1 cellular context compared by ENCODE assay signal in genomic region chr22:41576877-41577276, GRCh38.
TF ChIP-seq lines count a peak whose summit lies in the region.

No MANE protein-coding gene starts in this region.

TF ChIP-seq in HepG2, 621 proteins besides CTCF, POLR2A, EP300 and RAD21 (continued from another document and continues in another):
- TF ChIP-seq PAXIP1 (CRISPR knock-in tag; conservative IDR thresholded peaks at IDR 0.05), result peak; percentile 28; the same call in 1 of the 2 replicates
- TF ChIP-seq ZNF562 (CRISPR knock-in tag; IDR thresholded peaks at IDR 0.05; ENCODE audit: borderline replicate concordance), result no peak
- peak; percentile 34 for TF ChIP-seq TEAD3 (CRISPR knock-in tag; optimal IDR thresholded peaks at IDR 0.05; ENCODE audit: borderline replicate concordance)
- TF ChIP-seq ZNF691 (CRISPR knock-in tag; IDR thresholded peaks at IDR 0.05; ENCODE audit: borderline replicate concordance, low read depth), result peak; percentile 36; the same call in 1 of the 2 replicates
- no peak for TF ChIP-seq ZNF44 (CRISPR knock-in tag; IDR thresholded peaks at IDR 0.05)
- no peak for TF ChIP-seq NFKBIZ (CRISPR knock-in tag; IDR thresholded peaks at IDR 0.05)
- TF ChIP-seq AHDC1 (CRISPR knock-in tag; IDR thresholded peaks at IDR 0.05; ENCODE audit: borderline replicate concordance), result no peak
- peak; percentile 74 for TF ChIP-seq REPIN1 (CRISPR knock-in tag; IDR thresholded peaks at IDR 0.05; ENCODE audit: borderline replicate concordance, low read depth)
- no peak for TF ChIP-seq ZNF367 (CRISPR knock-in tag; IDR thresholded peaks at IDR 0.05; ENCODE audit: borderline replicate concordance)
- TF ChIP-seq SKIL (CRISPR knock-in tag; IDR thresholded peaks at IDR 0.05; ENCODE audit: borderline replicate concordance), result no peak
- TF ChIP-seq ZNF704 (CRISPR knock-in tag; IDR thresholded peaks at IDR 0.05; ENCODE audit: borderline replicate concordance), result no peak
- TF ChIP-seq PPARG (CRISPR knock-in tag; conservative IDR thresholded peaks at IDR 0.05), result 0 out of 2 replicates have a peak, but pooled peaks have one; percentile 44
- TF ChIP-seq IRF2 (CRISPR knock-in tag; IDR thresholded peaks at IDR 0.05), result peak; percentile 72; the same call in 1 of the 2 replicates
- TF ChIP-seq ZFP36L2 (CRISPR knock-in tag; IDR thresholded peaks at IDR 0.05), result no peak
- no peak for TF ChIP-seq ZBTB43 (CRISPR knock-in tag; conservative IDR thresholded peaks at IDR 0.05)
- TF ChIP-seq ZSCAN30 (CRISPR knock-in tag; IDR thresholded peaks at IDR 0.05), result no peak
- TF ChIP-seq NR2F6 (IDR thresholded peaks at IDR 0.05), result no peak
- peak; percentile 54; the same call in 1 of the 2 replicates for TF ChIP-seq NR2F6 (CRISPR knock-in tag; IDR thresholded peaks at IDR 0.05)
- TF ChIP-seq SNRNP70 (IDR thresholded peaks at IDR 0.05; ENCODE audit: low read depth, low read length), result no peak
- no peak for TF ChIP-seq KMT2B (CRISPR knock-in tag; IDR thresholded peaks at IDR 0.05)
- TF ChIP-seq FOXO1 (CRISPR knock-in tag; IDR thresholded peaks at IDR 0.05), result peak; percentile 36; the same call in 1 of the 2 replicates
- TF ChIP-seq KLF15 (CRISPR knock-in tag; IDR thresholded peaks at IDR 0.05; ENCODE audit: borderline replicate concordance), result no peak
- TF ChIP-seq ATF6 (CRISPR knock-in tag; conservative IDR thresholded peaks at IDR 0.05), result no peak
- no peak for TF ChIP-seq POLR2AphosphoS2 (IDR thresholded peaks at IDR 0.05; ENCODE audit: low read depth, low read length)
- no peak for TF ChIP-seq ZNF598 (CRISPR knock-in tag; IDR thresholded peaks at IDR 0.05; ENCODE audit: borderline replicate concordance)
- no peak for TF ChIP-seq PITX1 (CRISPR knock-in tag; IDR thresholded peaks at IDR 0.05)
- no peak for TF ChIP-seq RCOR2 (CRISPR knock-in tag; IDR thresholded peaks at IDR 0.05)
- no peak for TF ChIP-seq ZNF513 (CRISPR knock-in tag; conservative IDR thresholded peaks at IDR 0.05)
- 0 out of 2 replicates have a peak, but pooled peaks have one; percentile 45 for TF ChIP-seq AFF4 (CRISPR knock-in tag; IDR thresholded peaks at IDR 0.05)
- no peak for TF ChIP-seq DMAP1 (CRISPR knock-in tag; IDR thresholded peaks at IDR 0.05)
- TF ChIP-seq YEATS4 (CRISPR knock-in tag; IDR thresholded peaks at IDR 0.05; ENCODE audit: borderline replicate concordance), result no peak
- no peak for TF ChIP-seq GMEB2 (CRISPR knock-in tag; IDR thresholded peaks at IDR 0.05; ENCODE audit: low read depth)
